15 cellular contexts compared by ENCODE assay signal in the genomic region with DNA sequence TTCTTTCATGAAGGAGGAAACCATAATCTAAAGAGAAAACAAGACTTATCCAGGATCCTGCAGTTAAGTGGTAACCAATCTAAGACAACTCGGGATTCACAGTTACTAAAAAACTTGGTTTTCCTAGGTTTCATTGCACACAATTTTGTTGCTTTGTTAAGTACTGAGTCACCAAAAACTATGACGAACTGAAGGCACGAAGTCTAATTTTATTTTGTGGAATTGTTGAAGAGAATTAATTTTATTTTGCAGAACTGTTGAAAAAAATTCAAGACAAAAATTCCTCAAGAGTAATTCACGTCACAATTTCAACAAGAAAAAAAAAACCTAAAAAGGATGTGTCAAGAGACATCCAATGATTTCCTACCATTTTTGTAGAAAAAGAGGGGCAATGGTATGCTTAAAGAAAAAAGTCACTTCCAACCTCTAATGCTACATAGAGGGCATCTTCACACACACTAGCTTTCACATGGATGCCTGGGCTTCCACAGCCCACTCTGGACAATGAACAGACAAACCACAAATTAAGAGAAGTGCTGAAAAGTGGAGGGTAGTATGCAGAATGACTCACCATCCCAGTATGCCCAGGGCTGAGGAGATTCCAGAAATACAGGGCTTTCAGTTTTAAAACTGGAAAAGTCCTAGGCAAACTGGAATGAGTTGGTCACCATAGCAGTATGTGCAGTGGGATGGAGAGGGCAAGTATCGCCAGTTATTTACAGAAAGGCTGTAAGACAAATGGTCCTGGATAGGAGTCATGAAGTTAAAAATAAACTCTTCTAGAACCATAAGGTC. TPM values are rescaled to one million over a fixed set of nuclear protein-coding genes. Genes with fewer than 3 reads are reported as not detected.
DNase-seq lines count a peak whose midpoint lies in the region; ATAC-seq and TF ChIP-seq lines count a peak whose summit lies in the region.
"Had no signal": no experiment of that assay in that cellular context is flagged by ENCODE, and none has a peak within 500 bp of the region (broad histone marks: within the 10 kb centered on the region; RNA-seq: fewer than 3 reads in every experiment).

No MANE protein-coding gene starts in this region.

- no peak overlapping the region for H2AK5ac ChIP-seq in H9 (ENCODE audit: insufficient read length, low read length)

- H3K56ac ChIP-seq in H9 (ENCODE audit: insufficient read length, low read depth, low read length) = no peak overlapping the region

- H3K14ac ChIP-seq in H9 (ENCODE audit: insufficient read depth, low read length) = no peak overlapping the region

- peaks cover 3% of the 10 kb centered on the region for H3K79me1 ChIP-seq in H9 (ENCODE audit: insufficient read depth, low read depth, low read length, poor library complexity, severe bottlenecking)

- no peak overlapping the region for H4K91ac ChIP-seq in H9 (ENCODE audit: insufficient read length, low read depth, low read length)

- no peak overlapping the region for H2BK15ac ChIP-seq in H9 (ENCODE audit: low read depth, low read length)

- no peaks in the 10 kb centered on the region for H3K9me3 Mint-ChIP-seq in H9
- H3K9me3 Mint-ChIP-seq: activated CD4-positive, alpha-beta memory T cell treated with anti-CD3 and anti-CD28 coated beads, Interleukin-2, amount 10 ng/mL, durations not matched to agents 7 days and 5 days; activated naive CD4-positive, alpha-beta T cell treated with anti-CD3 and anti-CD28 coated beads, Interleukin-2, amount 50 U/mL, for 72 hours; CD8-positive, alpha-beta T cell; IgD-negative memory B cell; type B pancreatic cell had no signal

- no peaks in the 10 kb centered on the region for H4K20me1 ChIP-seq in H9 (ENCODE audit: control insufficient read depth, insufficient read depth, insufficient read length)

- H3K4me3 ChIP-seq in AG04449 (ENCODE audit: low read depth, low read length) (no peak overlapping the region), body of pancreas (no peak overlapping the region), left lung (no peak overlapping the region)
- H3K4me3 ChIP-seq: prostate gland had no signal

- no peak overlapping the region for H3K9ac ChIP-seq in H9 (ENCODE audit: extremely low read depth, insufficient read length, low read length)

- POLR2A ChIA-PET in AG04449 (lab: Yijun Ruan, JAX) = interaction anchor here (1.2 to 1.5 kb wide), 2 partner anchors 14 to 29 kb away, joined by 4 to 17 read pairs; a partner anchor contains a TSS

- H4K8ac ChIP-seq in H9 (replicated peaks; ENCODE audit: insufficient read length, low read depth, low read length) = no peak overlapping the region

- no peak overlapping the region for H3K4ac ChIP-seq in H9 (ENCODE audit: low read depth, low read length)

- DNase-seq in AG04449 (ENCODE audit: low read depth, low spot score) (peak; percentile 76), HK-2 (ENCODE audit: unreplicated experiment) (peak; percentile 58), body of pancreas (no peak), left lung (no peak), HUDEP-2 (lab: John Stamatoyannopoulos, UW; ENCODE audit: unreplicated experiment in 76 of 76) (no peak), H9 (no peak)
- DNase-seq: activated CD4-positive, alpha-beta memory T cell treated with anti-CD3 and anti-CD28 coated beads, Interleukin-2, amount 10 ng/mL, durations not matched to agents 7 days and 5 days; CD8-positive, alpha-beta T cell had no signal

- no peaks in the 10 kb centered on the region for H3K9me3 ChIP-seq in body of pancreas
- H3K9me3 ChIP-seq in left lung = no peaks in the 10 kb centered on the region
- no peaks in the 10 kb centered on the region for H3K9me3 ChIP-seq in H9 (ENCODE audit: control insufficient read depth, low read depth, low read length)
- H3K9me3 ChIP-seq: prostate gland had no signal

- 83 to 90% methylated on average over 5 of the region's 5 CpGs for WGBS in body of pancreas, 2 donors
- no CpG with 5 or more reads among the region's 5 CpGs for WGBS in H9 (ENCODE audit: extremely low coverage, insufficient read length, low lambda C conversion rate)

- intact Hi-C loops in body of pancreas (cut with DNase I) (no loop called here), left lung (cut with DNase I) (no loop called here)

- H4K5ac ChIP-seq in H9 (ENCODE audit: insufficient read length, low read depth, low read length) = no peak overlapping the region

- TF ChIP-seq CTCF in AG04449 (IDR thresholded peaks at IDR 0.05; ENCODE audit: insufficient read depth, low read length, missing control alignments) = no peak
- no peak for TF ChIP-seq CTCF in body of pancreas (IDR thresholded peaks at IDR 0.05)
- TF ChIP-seq CTCF in left lung (IDR thresholded peaks at IDR 0.05) = no peak
- TF ChIP-seq CTCF in H9 (conservative IDR thresholded peaks at IDR 0.05) = no peak

- 0 out of 7 replicates have a peak, but pooled peaks cover 0 to 1% (median 0%) of the 10 kb centered on the region in 3 experiments for H3K36me3 Mint-ChIP-seq in H9 (ENCODE audit: insufficient read depth in 1 of 3, low read depth in 3 of 3)
- H3K36me3 Mint-ChIP-seq: activated naive CD4-positive, alpha-beta T cell treated with anti-CD3 and anti-CD28 coated beads, Interleukin-2, amount 50 U/mL, for 72 hours; CD8-positive, alpha-beta T cell; IgD-negative memory B cell; type B pancreatic cell had no signal

- no peak overlapping the region for H2BK5ac ChIP-seq in H9 (ENCODE audit: insufficient read length, low read length)

- CTCF ChIA-PET in AG04449 (lab: Yijun Ruan, JAX) = interaction anchor here (1.0 to 1.4 kb wide), 4 partner anchors 13 to 66 kb away, joined by 3 to 4 read pairs (median 3); no protein-coding TSS in a partner anchor

- H3K4me1 Mint-ChIP-seq in H9 = peaks cover 22 to 23% of the 10 kb centered on the region in 2 experiments
- H3K4me1 Mint-ChIP-seq: activated CD4-positive, alpha-beta memory T cell treated with anti-CD3 and anti-CD28 coated beads, Interleukin-2, amount 10 ng/mL, durations not matched to agents 7 days and 5 days; IgD-negative memory B cell had no signal

- H3K79me2 ChIP-seq in H9 (ENCODE audit: insufficient read depth, low read length) = 0 out of 2 replicates have a peak, but pooled peaks cover 2% of the 10 kb centered on the region

- H3K27me3 ChIP-seq in body of pancreas (no peaks in the 10 kb centered on the region), left lung (no peaks in the 10 kb centered on the region), H9 (ENCODE audit: insufficient read depth, low read length) (no peaks in the 10 kb centered on the region)

- no peak overlapping the region for H2BK120ac ChIP-seq in H9 (ENCODE audit: low read depth, low read length, poor library complexity, severe bottlenecking)

- H2BK20ac ChIP-seq in H9 (ENCODE audit: low read depth, low read length, poor library complexity, severe bottlenecking) = no peak overlapping the region

- H3T11ph ChIP-seq in H9 (ENCODE audit: low read length) = no peak overlapping the region

- no peak overlapping the region for H2BK12ac ChIP-seq in H9 (ENCODE audit: insufficient read length, low read depth, low read length)

- ATAC-seq in body of pancreas = peak; percentile 21
- peak; percentile 68 for ATAC-seq in left lung
- no peak for ATAC-seq in HG03442 (IDR thresholded peaks at IDR 0.05; ENCODE audit: unreplicated experiment)
- no peak for ATAC-seq in HG03354 (IDR thresholded peaks at IDR 0.05; ENCODE audit: poor library complexity, severe bottlenecking, unreplicated experiment)
- ATAC-seq: activated naive CD4-positive, alpha-beta T cell treated with anti-CD3 and anti-CD28 coated beads, Interleukin-2, amount 50 U/mL, for 72 hours; CD8-positive, alpha-beta T cell; left lobe of liver had no signal

- H3K27ac Mint-ChIP-seq in H9 = no peak overlapping the region
- H3K27ac Mint-ChIP-seq: activated CD4-positive, alpha-beta memory T cell treated with anti-CD3 and anti-CD28 coated beads, Interleukin-2, amount 10 ng/mL, durations not matched to agents 7 days and 5 days; activated naive CD4-positive, alpha-beta T cell treated with anti-CD3 and anti-CD28 coated beads, Interleukin-2, amount 50 U/mL, for 72 hours; CD8-positive, alpha-beta T cell; IgD-negative memory B cell; type B pancreatic cell had no signal

- no peak overlapping the region for H3K23ac ChIP-seq in H9 (ENCODE audit: insufficient read length, low read depth, low read length)

- H3K4me1 ChIP-seq in body of pancreas = peaks cover 8% of the 10 kb centered on the region
- H3K4me1 ChIP-seq in left lung = peaks cover 0 to 3% of the 10 kb centered on the region in 2 donors
- no peaks in the 10 kb centered on the region; the same call in 1 of the 2 replicates for H3K4me1 ChIP-seq in H9 (ENCODE audit: insufficient read depth, low read length)
- H3K4me1 ChIP-seq: prostate gland had no signal

- H3K18ac ChIP-seq in H9 (ENCODE audit: insufficient read length, low read depth, low read length) = no peak overlapping the region

- TF ChIP-seq POLR2A in body of pancreas (IDR thresholded peaks at IDR 0.05) = no peak

- H3K27me3 Mint-ChIP-seq in H9 (ENCODE audit: low read depth) = no peaks in the 10 kb centered on the region
- H3K27me3 Mint-ChIP-seq: activated CD4-positive, alpha-beta memory T cell treated with anti-CD3 and anti-CD28 coated beads, Interleukin-2, amount 10 ng/mL, durations not matched to agents 7 days and 5 days; IgD-negative memory B cell; type B pancreatic cell had no signal

- H3K4me3 Mint-ChIP-seq in H9 = no peak overlapping the region
- H3K4me3 Mint-ChIP-seq: activated CD4-positive, alpha-beta memory T cell treated with anti-CD3 and anti-CD28 coated beads, Interleukin-2, amount 10 ng/mL, durations not matched to agents 7 days and 5 days; CD8-positive, alpha-beta T cell; IgD-negative memory B cell; type B pancreatic cell had no signal

- H2AFZ ChIP-seq in H9 (ENCODE audit: low read length) = no peak overlapping the region

- no peak overlapping the region for H3K4me2 ChIP-seq in H9 (ENCODE audit: insufficient read depth, insufficient read length, low read length)

- H3K36me3 ChIP-seq in body of pancreas (replicated peaks in 1 of 2; ENCODE audit: insufficient read depth in 1 of 2, low read depth in 2 of 2) = no peaks in the 10 kb centered on the region
- no peaks in the 10 kb centered on the region for H3K36me3 ChIP-seq in left lung
- H3K36me3 ChIP-seq: prostate gland had no signal

- no peaks in the 10 kb centered on the region for H3K23me2 ChIP-seq in H9 (ENCODE audit: insufficient read length, low read depth, low read length, poor library complexity, severe bottlenecking)

- H3K27ac ChIP-seq in body of pancreas (no peak overlapping the region), left lung (no peak overlapping the region), H9 (ENCODE audit: insufficient read length, low read depth, low read length) (no peak overlapping the region)
- H3K27ac ChIP-seq: prostate gland had no signal

RNA-seq across cellular contexts. Expression of a gene that starts 29.2 kb away (rescaled TPM):
- total RNA-seq in body of pancreas (10 to 100 TPM; 16.8 to 24.4 TPM), left lung (10 to 100 TPM; 41.9 to 52.6 TPM), H9 (2021) (17.9 and 19.3 TPM in 2 replicates)
- total RNA-seq: CD8-positive, alpha-beta T cell had no signal

Comparison
In these comparisons a context has a peak if more than half of its experiments do, and no peak if none do; other contexts are left out.
1. DNase-seq: peak in AG04449 (single experiment) and HK-2 (single experiment); none in body of pancreas (0 of 4), left lung (0 of 2), HUDEP-2 (0 of 76) and H9 (single experiment).
2. ATAC-seq: peak in body of pancreas (single experiment) and left lung (single experiment); none in HG03442 (single experiment) and HG03354 (single experiment).